In the genomic region with DNA sequence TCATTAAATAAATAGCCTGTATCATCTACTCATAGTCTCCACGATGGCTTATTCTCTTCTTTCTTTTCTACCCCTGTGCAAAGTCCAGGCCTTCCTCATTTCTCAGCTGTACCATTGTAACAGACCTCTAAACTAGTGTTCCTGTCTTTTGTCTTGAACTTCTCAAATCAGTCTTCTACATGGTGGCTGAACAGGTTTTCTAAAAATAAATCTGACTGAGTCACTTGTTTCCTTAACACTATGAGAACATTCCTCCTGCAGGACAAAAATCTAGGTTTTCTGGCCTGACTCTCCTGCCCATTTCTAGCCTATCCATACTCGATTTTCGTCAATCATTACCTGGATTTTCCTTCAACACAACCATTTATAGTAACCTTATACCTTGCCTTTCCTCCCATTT, we compare ENCODE assay signal across 14 cellular contexts.
"Had no signal": no experiment of that assay in that cellular context is flagged by ENCODE, and none has a peak within 500 bp of the region (broad histone marks: within the 10 kb centered on the region; RNA-seq: fewer than 3 reads in every experiment).

No MANE protein-coding gene starts in this region.

- H3K4me3 ChIP-seq: psoas muscle, sigmoid colon, suprapubic skin, upper lobe of right lung had no signal

- H3K4me1 ChIP-seq: psoas muscle, sigmoid colon, suprapubic skin, upper lobe of right lung had no signal

- H3K27ac ChIP-seq: psoas muscle, sigmoid colon, suprapubic skin, upper lobe of right lung had no signal

- DNase-seq: activated CD4-positive, alpha-beta T cell treated with anti-CD3 and anti-CD28 coated beads for 48 hours; activated naive CD4-positive, alpha-beta T cell treated with Interleukin-2 at 50 U/mL for 16 hours; foreskin melanocyte; head of caudate nucleus; left ventricle myocardium superior; mesendoderm; nephron progenitor cell; psoas muscle; sigmoid colon; stimulated activated CD4-positive, alpha-beta T cell treated with anti-CD3 and anti-CD28 coated beads, Interleukin-12 subunit alpha, Interleukin-12 subunit beta, amount 100 ng/mL, for 4 hours; stimulated activated naive CD4-positive, alpha-beta T cell treated with Interleukin-2 at 50 U/mL for 16 hours; upper lobe of right lung had no signal

- ATAC-seq: left ventricle myocardium superior, psoas muscle, upper lobe of right lung, WTC11 had no signal

- H3K27me3 ChIP-seq: sigmoid colon, suprapubic skin, upper lobe of right lung had no signal

- H3K36me3 ChIP-seq: sigmoid colon, suprapubic skin, upper lobe of right lung had no signal

- H3K9me3 ChIP-seq: psoas muscle, sigmoid colon, suprapubic skin, upper lobe of right lung had no signal
